9 cellular contexts compared by ENCODE assay signal in the genomic region with DNA sequence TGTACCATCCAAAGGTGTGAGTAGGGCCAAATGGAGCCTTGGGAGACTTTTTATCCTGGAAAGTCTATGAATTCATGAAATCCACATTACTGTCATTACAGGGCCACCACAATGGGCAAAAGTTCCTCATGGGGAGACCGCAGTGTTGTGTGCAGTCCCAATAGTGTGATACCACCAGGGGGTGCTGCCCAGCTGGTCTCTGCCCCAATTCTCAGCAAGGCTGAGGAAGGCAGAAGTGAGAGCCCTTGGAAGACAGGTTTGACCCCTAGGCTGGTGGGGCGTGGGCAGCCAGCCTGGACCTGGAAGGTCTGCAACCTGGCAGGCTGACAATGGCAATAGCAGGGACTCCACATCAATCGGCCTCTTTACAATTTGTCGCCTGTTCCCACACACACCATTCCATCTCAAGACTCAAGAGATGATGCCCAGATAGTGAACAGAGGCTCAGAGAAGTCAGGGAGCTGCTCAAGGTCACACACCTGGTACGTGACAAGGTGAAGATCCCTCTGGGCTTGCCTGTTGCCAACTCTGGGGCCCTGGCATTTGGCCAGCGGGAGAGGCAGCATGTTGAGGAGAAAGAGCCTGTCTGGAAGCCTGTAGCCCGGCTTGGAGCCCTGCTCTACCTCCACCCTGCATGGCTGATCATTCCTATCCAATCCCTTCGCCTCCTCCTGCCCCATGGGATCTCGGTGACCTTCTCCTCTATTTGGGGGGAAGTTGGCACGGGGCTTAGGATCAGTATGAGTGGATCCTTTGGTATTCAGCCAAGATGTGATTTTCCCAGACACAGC. TPM values are rescaled to one million over a fixed set of nuclear protein-coding genes. Genes with fewer than 3 reads are reported as not detected.
A peak's percentile ranks its signal among the peaks of the same experiment; 100 is the strongest.
DNase-seq lines count a peak whose midpoint lies in the region; ATAC-seq lines count a peak whose summit lies in the region.
"Had no signal": no experiment of that assay in that cellular context is flagged by ENCODE, and none has a peak within 500 bp of the region (broad histone marks: within the 10 kb centered on the region; RNA-seq: fewer than 3 reads in every experiment).

No MANE protein-coding gene starts in this region.

- no peak for ATAC-seq in GM19351 (IDR thresholded peaks at IDR 0.05; ENCODE audit: unreplicated experiment)

- DNase-seq in SIG-M5 treated with dmso at 0.1 percent for 504 hours (lab: John Stamatoyannopoulos, UW; ENCODE audit: unreplicated experiment) (peak; percentile 81), SIG-M5 (lab: John Stamatoyannopoulos, UW) (no peak), NCI-H82 (lab: John Stamatoyannopoulos, UW) (peak; percentile 81), epidermal melanocyte (ENCODE audit: insufficient read length, low spot score) (peak; percentile 77), mucosa of gallbladder (ENCODE audit: low spot score) (peak; percentile 76)
- DNase-seq in activated CD8-positive, alpha-beta memory T cell treated with anti-CD3 and anti-CD28 coated beads for 1 hour (ENCODE audit: extremely low read depth in 1 of 2, low read depth in 1 of 2), result peak; percentile 15 to 26
- peak; percentile 23 to 31 for DNase-seq in stimulated activated CD8-positive, alpha-beta memory T cell treated with anti-CD3 and anti-CD28 coated beads, Interleukin-7, amount 100 ng/mL, for 4 hours (ENCODE audit: low read depth in 2 of 2)

RNA-seq across cellular contexts. Expression of gene ATOH8, which starts 3.1 kb away (rescaled TPM):
- total RNA-seq in mucosa of gallbladder, result 9.0 TPM

RNA-seq across cellular contexts. Expression of gene GNLY, which starts 56.5 kb away (rescaled TPM):
- total RNA-seq in mucosa of gallbladder, result 0.95 TPM
- total RNA-seq: glomerular endothelial cell had no signal
